24 cellular contexts compared by ENCODE assay signal in genomic region chr10:1179346-1180070, GRCh38.
"Had no signal": no experiment of that assay in that cellular context is flagged by ENCODE, and none has a peak within 500 bp of the region (broad histone marks: within the 10 kb centered on the region; RNA-seq: fewer than 3 reads in every experiment).

No MANE protein-coding gene starts in this region.

- H3K36me3 Mint-ChIP-seq: activated naive CD4-positive, alpha-beta T cell treated with anti-CD3 and anti-CD28 coated beads, Interleukin-2, amount 10 ng/mL, durations not matched to agents 7 days and 5 days; immature natural killer cell; stimulated activated naive B cell treated with anti-CD40 and anti-IgM and Interleukin-4, amounts not matched to agents 10 μg/mL and 1 μg/mL and 100 μg/mL, for 72 hours; WTC11 had no signal

- H3K4me3 Mint-ChIP-seq: activated CD4-positive, alpha-beta T cell treated with anti-CD3 and anti-CD28 coated beads for 36 hours; activated naive CD4-positive, alpha-beta T cell treated with anti-CD3 and anti-CD28 coated beads, Interleukin-2, amount 10 ng/mL, durations not matched to agents 7 days and 5 days; activated T-cell treated with anti-CD3 and anti-CD28 coated beads, Interleukin-2, amount 50 U/mL, for 4 hours; immature natural killer cell; nephron progenitor cell; stimulated activated naive B cell treated with anti-CD40 and anti-IgM and Interleukin-4, amounts not matched to agents 10 μg/mL and 1 μg/mL and 100 μg/mL, for 72 hours; WTC11 had no signal

- H3K27ac Mint-ChIP-seq: activated CD4-positive, alpha-beta T cell treated with anti-CD3 and anti-CD28 coated beads for 36 hours; activated naive CD4-positive, alpha-beta T cell treated with anti-CD3 and anti-CD28 coated beads, Interleukin-2, amount 10 ng/mL, durations not matched to agents 7 days and 5 days; nephron progenitor cell; stimulated activated naive B cell treated with anti-CD40 and anti-IgM and Interleukin-4, amounts not matched to agents 10 μg/mL and 1 μg/mL and 100 μg/mL, for 72 hours; WTC11 had no signal

- H3K27ac ChIP-seq: hepatocyte, left ventricle myocardium inferior, right lobe of liver, thyroid gland had no signal

- H3K4me1 Mint-ChIP-seq: activated CD4-positive, alpha-beta T cell treated with anti-CD3 and anti-CD28 coated beads for 36 hours; activated naive CD4-positive, alpha-beta T cell treated with anti-CD3 and anti-CD28 coated beads, Interleukin-2, amount 10 ng/mL, durations not matched to agents 7 days and 5 days; stimulated activated naive B cell treated with anti-CD40 and anti-IgM and Interleukin-4, amounts not matched to agents 10 μg/mL and 1 μg/mL and 100 μg/mL, for 72 hours had no signal

- H3K9me3 Mint-ChIP-seq: activated naive CD4-positive, alpha-beta T cell treated with anti-CD3 and anti-CD28 coated beads, Interleukin-2, amount 10 ng/mL, durations not matched to agents 7 days and 5 days; activated T-cell treated with anti-CD3 and anti-CD28 coated beads, Interleukin-2, amount 50 U/mL, for 4 hours; immature natural killer cell; nephron progenitor cell; stimulated activated naive B cell treated with anti-CD40 and anti-IgM and Interleukin-4, amounts not matched to agents 10 μg/mL and 1 μg/mL and 100 μg/mL, for 72 hours; WTC11 had no signal

- DNase-seq: activated CD4-positive, alpha-beta T cell treated with anti-CD3 and anti-CD28 coated beads for 36 hours; activated CD4-positive, alpha-beta T cell treated with anti-CD3 and anti-CD28 coated beads, Interleukin-2, amount 50 U/mL, for 4 hours; activated CD8-positive, alpha-beta memory T cell treated with anti-CD3 and anti-CD28 coated beads for 24 hours; activated CD8-positive, alpha-beta memory T cell treated with anti-CD3 and anti-CD28 coated beads, Interleukin-2, amount 50 U/mL, for 4 hours; activated naive CD4-positive, alpha-beta T cell treated with anti-CD3 and anti-CD28 coated beads, Interleukin-2, amount 10 ng/mL, durations not matched to agents 7 days and 5 days; activated T-cell treated with anti-CD3 and anti-CD28 coated beads, Interleukin-2, amount 50 U/mL, for 4 hours; amygdala; dermis blood vessel endothelial cell; effector memory CD4-positive, alpha-beta T cell; glutamatergic neuron; immature natural killer cell; left ventricle myocardium inferior; mammary epithelial cell; mucosa of descending colon; nephron progenitor cell; occipital lobe; stimulated activated CD4-positive, alpha-beta T cell treated with anti-CD3 and anti-CD28 coated beads, Interleukin-2, amount 100 ng/mL, for 48 hours; stimulated activated CD8-positive, alpha-beta memory T cell treated with anti-CD3 and anti-CD28 coated beads, Interleukin-4, amount 100 ng/mL, for 48 hours; stimulated activated naive B cell treated with anti-CD40 and anti-IgM and Interleukin-4, amounts not matched to agents 10 μg/mL and 1 μg/mL and 100 μg/mL, for 72 hours; T-helper 9 cell; thyroid gland had no signal
